14 cellular contexts compared by ENCODE assay signal in the genomic region with DNA sequence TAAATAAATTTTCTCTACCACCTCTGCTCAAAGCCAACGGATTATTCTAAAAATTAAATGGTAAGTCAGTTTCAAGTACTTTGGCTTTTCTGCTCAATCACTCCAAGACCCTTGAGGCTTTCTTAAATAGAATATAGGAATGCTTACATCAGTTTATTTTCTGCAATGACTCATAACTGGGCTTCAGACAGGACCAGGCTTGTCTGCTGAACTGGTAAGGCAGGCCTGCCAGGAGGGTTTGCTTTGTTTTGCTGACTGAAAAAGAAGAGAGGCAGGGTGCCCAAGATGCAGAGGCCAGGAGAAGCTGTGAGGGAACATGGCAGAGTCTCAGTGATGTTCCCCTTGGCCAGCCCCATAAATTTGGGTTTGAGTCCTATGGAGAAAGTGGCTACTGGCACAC.
DNase-seq lines count a peak whose midpoint lies in the region; ATAC-seq and TF ChIP-seq lines count a peak whose summit lies in the region.
"Had no signal": no experiment of that assay in that cellular context is flagged by ENCODE, and none has a peak within 500 bp of the region (broad histone marks: within the 10 kb centered on the region; RNA-seq: fewer than 3 reads in every experiment).

No MANE protein-coding gene starts in this region.

- TF ChIP-seq CTCF in RWPE2 (IDR thresholded peaks at IDR 0.05; ENCODE audit: poor library complexity, severe bottlenecking) (no peak), fibroblast of pulmonary artery (IDR thresholded peaks at IDR 0.05; ENCODE audit: low read length, missing control alignments) (no peak)

- no peaks in the 10 kb centered on the region for H3K9me3 ChIP-seq in RWPE2 (ENCODE audit: severe bottlenecking)

- DNase-seq in NCI-H1105 treated with DMSO at 0.1 percent for 48 hours (lab: John Stamatoyannopoulos, UW) (peak; percentile 3), NCI-H1105 (lab: John Stamatoyannopoulos, UW) (no peak), RWPE2 (ENCODE audit: low spot score) (peak; percentile 81), fibroblast of pulmonary artery (ENCODE audit: low read depth) (peak; percentile 46), ureter (ENCODE audit: low spot score) (peak; percentile 69), COR-L47 (lab: John Stamatoyannopoulos, UW) (no peak), NCI-H1092 (lab: John Stamatoyannopoulos, UW) (no peak)
- DNase-seq: H7; natural killer cell; NCI-H146; stimulated activated naive CD8-positive, alpha-beta T cell treated with anti-CD3 and anti-CD28 coated beads, Interleukin-15, amount 100 ng/mL, for 72 hours had no signal

- H3K4me3 ChIP-seq in RWPE2 (ENCODE audit: severe bottlenecking) (no peak overlapping the region), fibroblast of pulmonary artery (replicated peaks; ENCODE audit: low read depth, low read length) (no peak overlapping the region)

- H3K36me3 ChIP-seq in RWPE2 (ENCODE audit: low read depth): no peaks in the 10 kb centered on the region

- H3K27ac ChIP-seq in RWPE2 (ENCODE audit: poor library complexity, severe bottlenecking): no peak overlapping the region
- H3K27ac ChIP-seq: 22Rv1 had no signal

- no peaks in the 10 kb centered on the region for H3K27me3 ChIP-seq in RWPE2 (ENCODE audit: insufficient read depth, poor library complexity, severe bottlenecking)

- peaks cover 17% of the 10 kb centered on the region for H3K4me1 ChIP-seq in RWPE2 (ENCODE audit: insufficient read depth, poor library complexity, severe bottlenecking)

- ATAC-seq in RWPE2 (ENCODE audit: low read depth) (peak; percentile 96), HG02973 (IDR thresholded peaks at IDR 0.05; ENCODE audit: unreplicated experiment) (no peak)
- ATAC-seq: natural killer cell; Panc1; stimulated activated naive CD8-positive, alpha-beta T cell treated with anti-CD3 and anti-CD28 coated beads, Interleukin-15, amount 100 ng/mL, for 72 hours had no signal

Comparison
In these comparisons a context has a peak if more than half of its experiments do, and no peak if none do; other contexts are left out.
1. DNase-seq: peak in NCI-H1105 treated with DMSO at 0.1 percent for 48 hours (single experiment), RWPE2 (single experiment), fibroblast of pulmonary artery (single experiment) and ureter (single experiment); none in NCI-H1105 (single experiment), COR-L47 (single experiment) and NCI-H1092 (single experiment).